Comparison of ENCODE assay signal across 21 cellular contexts in the genomic region with DNA sequence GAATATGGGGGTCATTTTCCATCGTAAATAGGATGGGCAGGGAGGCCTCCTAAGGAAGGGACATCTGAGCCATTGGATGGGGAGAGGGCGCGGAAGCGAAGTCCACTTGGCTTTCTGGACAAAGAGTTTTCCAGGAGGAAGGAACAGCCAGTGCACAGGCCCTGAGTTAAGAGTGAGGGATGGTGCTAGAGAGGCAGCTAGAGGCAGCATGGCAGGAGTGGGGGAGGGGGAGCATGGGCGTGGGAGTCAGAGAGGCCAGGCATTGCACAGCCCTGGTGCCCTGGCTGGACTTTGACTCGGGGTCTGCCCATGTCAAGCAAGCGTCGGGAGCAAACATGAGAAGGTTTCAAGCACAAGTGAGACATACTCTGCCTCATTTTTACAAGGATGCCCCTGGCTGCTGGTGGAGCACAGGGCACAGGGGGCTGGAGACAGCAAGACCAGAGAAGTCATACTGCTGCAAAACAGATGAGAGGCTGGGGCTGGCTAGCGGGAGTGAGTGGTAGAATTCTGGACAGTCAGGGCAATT.
"Had no signal": no experiment of that assay in that cellular context is flagged by ENCODE, and none has a peak within 500 bp of the region (broad histone marks: within the 10 kb centered on the region; RNA-seq: fewer than 3 reads in every experiment).

No MANE protein-coding gene starts in this region.

- H3K79me2 ChIP-seq: parathyroid adenoma had no signal

- ATAC-seq: activated CD8-positive, alpha-beta T cell treated with anti-CD3 and anti-CD28 coated beads for 36 hours; activated T-cell treated with anti-CD3 and anti-CD28 coated beads, Interleukin-2, amount 50 U/mL, for 4 hours; effector memory CD8-positive, alpha-beta T cell; foreskin keratinocyte; left cardiac atrium had no signal

- H3K27me3 ChIP-seq: foreskin keratinocyte, suprapubic skin, upper lobe of left lung had no signal

- H3K9me3 ChIP-seq: suprapubic skin, upper lobe of left lung had no signal

- H3K36me3 ChIP-seq: suprapubic skin, upper lobe of left lung had no signal

- H3K4me3 Mint-ChIP-seq: activated B cell treated with CpG ODN at 0.5 μM for 24 hours; activated CD8-positive, alpha-beta T cell treated with anti-CD3 and anti-CD28 coated beads for 36 hours; activated naive CD8-positive, alpha-beta T cell treated with anti-CD3 and anti-CD28 coated beads for 36 hours; activated T-cell treated with anti-CD3 and anti-CD28 coated beads, Interleukin-2, amount 50 U/mL, for 4 hours; dendritic cell treated with granulocyte-macrophage colony-stimulating factor and Interleukin-4, amounts not matched to agents 40 ng/mL and 50 ng/mL, for 4 days; effector memory CD8-positive, alpha-beta T cell had no signal

- FAIRE-seq: TTC549 had no signal

- H3K4me1 ChIP-seq: foreskin keratinocyte, suprapubic skin had no signal

- H3K9me3 Mint-ChIP-seq: activated B cell treated with CpG ODN at 0.5 μM for 24 hours; activated CD8-positive, alpha-beta T cell treated with anti-CD3 and anti-CD28 coated beads for 36 hours; activated naive CD8-positive, alpha-beta T cell treated with anti-CD3 and anti-CD28 coated beads for 36 hours; activated T-cell treated with anti-CD3 and anti-CD28 coated beads, Interleukin-2, amount 50 U/mL, for 4 hours; dendritic cell treated with granulocyte-macrophage colony-stimulating factor and Interleukin-4, amounts not matched to agents 40 ng/mL and 50 ng/mL, for 4 days; effector memory CD8-positive, alpha-beta T cell had no signal

- H3K27me3 Mint-ChIP-seq: activated B cell treated with CpG ODN at 0.5 μM for 24 hours had no signal

- H3K27ac ChIP-seq: foreskin keratinocyte, parathyroid adenoma, suprapubic skin, upper lobe of left lung had no signal

- H2AFZ ChIP-seq: parathyroid adenoma had no signal

- H3K4me3 ChIP-seq: lung, suprapubic skin, upper lobe of left lung had no signal

- H3K36me3 Mint-ChIP-seq: activated naive CD8-positive, alpha-beta T cell treated with anti-CD3 and anti-CD28 coated beads for 36 hours had no signal

- H3K9ac ChIP-seq: parathyroid adenoma had no signal

- H3K27ac Mint-ChIP-seq: activated B cell treated with CpG ODN at 0.5 μM for 24 hours; activated CD8-positive, alpha-beta T cell treated with anti-CD3 and anti-CD28 coated beads for 36 hours; activated naive CD8-positive, alpha-beta T cell treated with anti-CD3 and anti-CD28 coated beads for 36 hours; dendritic cell treated with granulocyte-macrophage colony-stimulating factor and Interleukin-4, amounts not matched to agents 40 ng/mL and 50 ng/mL, for 4 days had no signal

- DNase-seq: activated B cell treated with CpG ODN at 0.5 μM for 24 hours; activated CD4-positive, alpha-beta T cell treated with anti-CD3 and anti-CD28 coated beads for 48 hours; activated CD8-positive, alpha-beta T cell treated with anti-CD3 and anti-CD28 coated beads for 36 hours; activated effector memory CD4-positive, alpha-beta T cell treated with Interleukin-2 at 50 U/mL for 16 hours; activated naive CD8-positive, alpha-beta T cell treated with anti-CD3 and anti-CD28 coated beads for 36 hours; activated T-cell treated with anti-CD3 and anti-CD28 coated beads, Interleukin-2, amount 50 U/mL, for 4 hours; effector memory CD8-positive, alpha-beta T cell; foreskin keratinocyte; glutamatergic neuron; left cardiac atrium; midbrain; retina; stimulated activated CD4-positive, alpha-beta T cell treated with anti-CD3 and anti-CD28 coated beads, Interleukin-4, amount 100 ng/mL, for 1 hour; stimulated activated naive CD4-positive, alpha-beta T cell treated with Interleukin-2 at 50 U/mL for 16 hours; SW 1271; upper lobe of left lung had no signal
